1 cellular context compared by ENCODE assay signal in genomic region chr19:294341-294818, GRCh38.
TF ChIP-seq lines count a peak whose summit lies in the region.

No MANE protein-coding gene starts in this region.

TF ChIP-seq in WTC11, 78 proteins besides CTCF, POLR2A, EP300 and RAD21:
- TF ChIP-seq MAX (CRISPR knock-in tag; IDR thresholded peaks at IDR 0.05) (no peak), SMAD3 (CRISPR knock-in tag; IDR thresholded peaks at IDR 0.05; ENCODE audit: borderline replicate concordance) (no peak), ZNF138 (CRISPR knock-in tag; conservative IDR thresholded peaks at IDR 0.05) (no peak), ERG (CRISPR knock-in tag; IDR thresholded peaks at IDR 0.05) (no peak)
TF ChIP-seq in WTC11: peak in this region for 0.
